Comparison of ENCODE assay signal across 12 cellular contexts in genomic region chr13:40799508-40799907, GRCh38.
"Had no signal": no experiment of that assay in that cellular context is flagged by ENCODE, and none has a peak within 500 bp of the region (broad histone marks: within the 10 kb centered on the region; RNA-seq: fewer than 3 reads in every experiment).

No MANE protein-coding gene starts in this region.

- ATAC-seq: esophagus mucosa had no signal

- H3K9me3 Mint-ChIP-seq: naive thymus-derived CD8-positive, alpha-beta T cell had no signal

- H3K27ac ChIP-seq: dorsolateral prefrontal cortex, right atrium auricular region had no signal

- H3K4me3 ChIP-seq: dorsolateral prefrontal cortex, right atrium auricular region had no signal

- H3K27me3 Mint-ChIP-seq: naive thymus-derived CD8-positive, alpha-beta T cell had no signal

- H3K4me1 ChIP-seq: right atrium auricular region had no signal

- DNase-seq: cortex of kidney; dorsolateral prefrontal cortex; effector CD8-positive, alpha-beta T cell; islet precursor cell; mammary epithelial cell; naive thymus-derived CD8-positive, alpha-beta T cell; small intestine; stimulated activated CD4-positive, alpha-beta T cell treated with anti-CD3 and anti-CD28 coated beads, Interleukin-12 subunit alpha, Interleukin-12 subunit beta, amount 100 ng/mL, for 4 hours; stimulated activated naive CD4-positive, alpha-beta T cell; trophoblast cell had no signal

- H3K27me3 ChIP-seq: dorsolateral prefrontal cortex, right atrium auricular region had no signal

- H3K9me3 ChIP-seq: right atrium auricular region had no signal
